ENCODE assay signal across 17 cellular contexts in genomic region chr7:135736586-135737305, GRCh38. TPM values are rescaled to one million over a fixed set of nuclear protein-coding genes. Genes with fewer than 3 reads are reported as not detected.
DNase-seq lines count a peak whose midpoint lies in the region; ATAC-seq and TF ChIP-seq lines count a peak whose summit lies in the region.
"Had no signal": no experiment of that assay in that cellular context is flagged by ENCODE, and none has a peak within 500 bp of the region (broad histone marks: within the 10 kb centered on the region; RNA-seq: fewer than 3 reads in every experiment).

No MANE protein-coding gene starts in this region.

- H3K9ac ChIP-seq in mammary epithelial cell (ENCODE audit: insufficient read depth, low read length), result no peak overlapping the region
- H3K9ac ChIP-seq: BLaER1 treated with 17β-estradiol and CSF1 and Interleukin-3, amounts not matched to agents 10 nM and 100 nM had no signal

- H3K27me3 ChIP-seq in mammary epithelial cell (ENCODE audit: insufficient read depth, low read length) (no peaks in the 10 kb centered on the region), RWPE2 (ENCODE audit: insufficient read depth, poor library complexity, severe bottlenecking) (no peaks in the 10 kb centered on the region), osteoblast (ENCODE audit: insufficient read depth, low read length) (no peaks in the 10 kb centered on the region), sigmoid colon (no peaks in the 10 kb centered on the region)
- H3K27me3 ChIP-seq: BLaER1 treated with 17β-estradiol and CSF1 and Interleukin-3, amounts not matched to agents 10 nM and 100 nM had no signal

- CTCF ChIA-PET in MCF 10A (lab: Yijun Ruan, JAX) (interaction anchor here (0.7 kb wide), 2 partner anchors 21 to 64 kb away, joined by 3 read pairs; no protein-coding TSS in a partner anchor), mammary epithelial cell (lab: Charles Lee; ENCODE audit: low non-redundant PET) (interaction anchor here (0.6 kb wide), 1 partner anchor 11 kb away, joined by 3 read pairs; no protein-coding TSS in a partner anchor)

- H2AFZ ChIP-seq in mammary epithelial cell (ENCODE audit: low read depth, low read length) (no peak overlapping the region), osteoblast (ENCODE audit: low read length) (no peak overlapping the region)

- H3K4me1 ChIP-seq in mammary epithelial cell (ENCODE audit: insufficient read depth, low read length) (no peaks in the 10 kb centered on the region), RWPE2 (ENCODE audit: insufficient read depth, poor library complexity, severe bottlenecking) (no peaks in the 10 kb centered on the region), osteoblast (ENCODE audit: insufficient read depth, low read length) (peaks cover under 1% of the 10 kb centered on the region), sigmoid colon (peaks cover 0 to 3% (median under 1%) of the 10 kb centered on the region in 4 donors)
- H3K4me1 ChIP-seq: BLaER1 treated with 17β-estradiol and CSF1 and Interleukin-3, amounts not matched to agents 10 nM and 100 nM had no signal

- POLR2A ChIA-PET in MCF 10A (lab: Yijun Ruan, JAX), result no interaction called here

- TF ChIP-seq CTCF in MCF 10A (IDR thresholded peaks at IDR 0.05; ENCODE audit: unreplicated experiment) (no peak), mammary epithelial cell (conservative IDR thresholded peaks at IDR 0.05 in 1 of 2, IDR thresholded peaks at IDR 0.05 in 1 of 2; ENCODE audit: extremely low read depth in 1 of 2, insufficient read depth in 1 of 2, low read depth in 1 of 2, low read length in 2 of 2) (no peak), RWPE2 (IDR thresholded peaks at IDR 0.05; ENCODE audit: poor library complexity, severe bottlenecking) (no peak), epithelial cell of esophagus (IDR thresholded peaks at IDR 0.05; ENCODE audit: insufficient read depth, low read depth, low read length, missing control alignments) (no peak), osteoblast (IDR thresholded peaks at IDR 0.05; ENCODE audit: extremely low read depth, low read depth, low read length) (no peak), sigmoid colon (IDR thresholded peaks at IDR 0.05) (no peak)

- H3K4me2 ChIP-seq in mammary epithelial cell (ENCODE audit: insufficient read depth, low read depth, low read length) (no peak overlapping the region), osteoblast (ENCODE audit: insufficient read depth, low read length) (no peak overlapping the region)
- H3K4me2 ChIP-seq: BLaER1 treated with 17β-estradiol and CSF1 and Interleukin-3, amounts not matched to agents 10 nM and 100 nM had no signal

- intact Hi-C loops in MCF 10A (cut with micrococcal nuclease) (no loop called here), mammary epithelial cell (cut with micrococcal nuclease) (no loop called here), sigmoid colon (cut with DNase I) (no loop called here)

- in situ Hi-C loops in mammary epithelial cell (cut with MboI; ENCODE audit: low sequenced_read_pairs in 2 of 2), result no loop called here

- BruUV-seq in MCF 10A (replicated peaks; lab: Mats Ljungman, UMichigan) (no TSS peak), mammary epithelial cell (replicated peaks; lab: Mats Ljungman, UMichigan) (no TSS peak)

- no peak overlapping the region for H3K4me3 ChIP-seq in mammary epithelial cell (replicated peaks in 1 of 3; ENCODE audit: insufficient read depth in 1 of 3, low read depth in 2 of 3, low read length in 3 of 3)
- H3K4me3 ChIP-seq in RWPE2 (ENCODE audit: severe bottlenecking), result no peak overlapping the region
- H3K4me3 ChIP-seq in epithelial cell of esophagus (ENCODE audit: low read length), result no peak overlapping the region
- H3K4me3 ChIP-seq in osteoblast (ENCODE audit: insufficient read depth, low read length), result no peak overlapping the region
- H3K4me3 ChIP-seq in sigmoid colon, result no peak overlapping the region
- H3K4me3 ChIP-seq: BLaER1 treated with 17β-estradiol and CSF1 and Interleukin-3, amounts not matched to agents 10 nM and 100 nM; GM12878 had no signal

- no peaks in the 10 kb centered on the region for H3K27me3 Mint-ChIP-seq in MCF 10A (ENCODE audit: insufficient read depth, unreplicated experiment)

- no peak for TF ChIP-seq POLR2A in sigmoid colon (IDR thresholded peaks at IDR 0.05)

- H3K36me3 Mint-ChIP-seq in MCF 10A (ENCODE audit: insufficient read depth, unreplicated experiment), result no peaks in the 10 kb centered on the region

- H3K9me3 Mint-ChIP-seq in MCF 10A (ENCODE audit: unreplicated experiment), result no peaks in the 10 kb centered on the region
- H3K9me3 Mint-ChIP-seq: CD4-positive, alpha-beta T cell had no signal

- dilution Hi-C loops in mammary epithelial cell (cut with HindIII; ENCODE audit: low sequenced_read_pairs), result no loop called here

- ATAC-seq in RWPE2 (ENCODE audit: low read depth) (peak; percentile 42; the same call in 2 of the 3 replicates), HG02642 (IDR thresholded peaks at IDR 0.05; ENCODE audit: poor library complexity, unreplicated experiment) (no peak), GM21825 (IDR thresholded peaks at IDR 0.05; ENCODE audit: unreplicated experiment) (no peak)
- ATAC-seq: GM12878 had no signal

- no peaks in the 10 kb centered on the region for H3K9me3 ChIP-seq in mammary epithelial cell (replicated peaks; ENCODE audit: insufficient read depth, low read length)
- no peaks in the 10 kb centered on the region for H3K9me3 ChIP-seq in RWPE2 (ENCODE audit: severe bottlenecking)
- no peaks in the 10 kb centered on the region for H3K9me3 ChIP-seq in osteoblast (ENCODE audit: low read depth, low read length)
- H3K9me3 ChIP-seq in sigmoid colon, result no peaks in the 10 kb centered on the region
- H3K9me3 ChIP-seq: BLaER1 treated with 17β-estradiol and CSF1 and Interleukin-3, amounts not matched to agents 10 nM and 100 nM had no signal

- no peak overlapping the region for H3K4me3 Mint-ChIP-seq in MCF 10A (ENCODE audit: unreplicated experiment)
- H3K4me3 Mint-ChIP-seq: CD4-positive, alpha-beta T cell had no signal

- DNase-seq in MCF 10A (ENCODE audit: unreplicated experiment), result peak; percentile 35
- DNase-seq in mammary epithelial cell, result no peak
- DNase-seq in RWPE2 (ENCODE audit: low spot score), result no peak
- peak; percentile 41 for DNase-seq in epithelial cell of esophagus (ENCODE audit: low read depth)
- DNase-seq in osteoblast (ENCODE audit: insufficient read length, low spot score, missing footprints), result no peak
- no peak for DNase-seq in sigmoid colon
- DNase-seq: 8988T; Calu3; CD4-positive, alpha-beta T cell; DMS 273 treated with DMSO at 0.1 percent for 48 hours; GOT3 had no signal

- no peak overlapping the region for H3K27ac ChIP-seq in mammary epithelial cell (ENCODE audit: insufficient read depth, low read depth, low read length)
- H3K27ac ChIP-seq in RWPE2 (ENCODE audit: poor library complexity, severe bottlenecking), result no peak overlapping the region
- peak overlapping the region; percentile 4 for H3K27ac ChIP-seq in osteoblast (ENCODE audit: low read depth, low read length)
- H3K27ac ChIP-seq in sigmoid colon, result no peak overlapping the region
- H3K27ac ChIP-seq: BLaER1 treated with 17β-estradiol and CSF1 and Interleukin-3, amounts not matched to agents 10 nM and 100 nM had no signal

- WGBS in mammary epithelial cell (ENCODE audit: low coverage, missing lambda C conversion rate), result 88% methylated on average over 6 of the region's 6 CpGs
- 85 to 89% methylated on average over 6 of the region's 6 CpGs for WGBS in sigmoid colon, 2 donors

- H3K27ac Mint-ChIP-seq in MCF 10A (ENCODE audit: low read depth, unreplicated experiment), result no peak overlapping the region
- H3K27ac Mint-ChIP-seq: CD4-positive, alpha-beta T cell had no signal

- H3K79me2 ChIP-seq in mammary epithelial cell (ENCODE audit: insufficient read depth, low read length) (no peaks in the 10 kb centered on the region), osteoblast (ENCODE audit: insufficient read depth, low read length) (peaks cover 60% of the 10 kb centered on the region)

- TF ChIP-seq EP300 in sigmoid colon (IDR thresholded peaks at IDR 0.05), result no peak

- no peaks in the 10 kb centered on the region for H3K36me3 ChIP-seq in mammary epithelial cell (ENCODE audit: insufficient read depth, low read length)
- H3K36me3 ChIP-seq in RWPE2 (ENCODE audit: low read depth), result no peaks in the 10 kb centered on the region
- peaks cover 16% of the 10 kb centered on the region for H3K36me3 ChIP-seq in osteoblast (ENCODE audit: insufficient read depth, low read length)
- H3K36me3 ChIP-seq in sigmoid colon, result no peaks in the 10 kb centered on the region
- H3K36me3 ChIP-seq: BLaER1 treated with 17β-estradiol and CSF1 and Interleukin-3, amounts not matched to agents 10 nM and 100 nM had no signal

- H3K4me1 Mint-ChIP-seq in MCF 10A (ENCODE audit: insufficient read depth, unreplicated experiment), result no peaks in the 10 kb centered on the region

- H4K20me1 ChIP-seq in mammary epithelial cell (ENCODE audit: insufficient read depth, low read length) (no peaks in the 10 kb centered on the region), osteoblast (ENCODE audit: insufficient read depth, low read length) (no peaks in the 10 kb centered on the region)
- H4K20me1 ChIP-seq: BLaER1 treated with 17β-estradiol and CSF1 and Interleukin-3, amounts not matched to agents 10 nM and 100 nM had no signal

RNA-seq across cellular contexts. Expression of gene SLC13A4, which starts 8.8 kb away (rescaled TPM):
- total RNA-seq in MCF 10A (2022), result not detected in 2 replicates
- total RNA-seq in mammary epithelial cell, result not detected
- polyA plus RNA-seq in mammary epithelial cell, result 0.06 TPM
- not detected for polyA minus RNA-seq in mammary epithelial cell
- total RNA-seq in osteoblast, result 0.36 and 0.88 TPM in 2 replicates
- under 1 TPM in 1 of 4 donors, not detected in 3; 0.28 TPM for total RNA-seq in sigmoid colon
- under 1 TPM in 2 of 3 donors, not detected in 1; 0.12 to 0.60 TPM for polyA plus RNA-seq in sigmoid colon
- total RNA-seq: Calu3; CD4-positive, alpha-beta T cell; Daoy; GM12878; HT1080 had no signal

RNA-seq across cellular contexts. Expression of gene FAM180A, which starts 11.9 kb away (rescaled TPM):
- 0.17 TPM in 1 of 2 replicates, not detected in the other for total RNA-seq in MCF 10A (2022)
- not detected for total RNA-seq in mammary epithelial cell
- not detected for polyA plus RNA-seq in mammary epithelial cell
- not detected for polyA minus RNA-seq in mammary epithelial cell
- total RNA-seq in osteoblast, result 23.5 and 28.9 TPM in 2 replicates
- total RNA-seq in sigmoid colon, result 1 to 10 TPM in 3 of 4 donors, under 1 TPM in 1; 0.95 to 8.9 (median 6.1) TPM
- 1 to 10 TPM in 1 of 3 donors, under 1 TPM in 1, not detected in 1; 0.60 to 1.8 TPM for polyA plus RNA-seq in sigmoid colon
- total RNA-seq: Calu3; CD4-positive, alpha-beta T cell; Daoy; GM12878; HT1080 had no signal
- polyA plus RNA-seq: GM12878 had no signal

Comparison
In these comparisons a context has a peak if more than half of its experiments do, and no peak if none do; other contexts are left out.
1. DNase-seq: peak in MCF 10A (single experiment) and epithelial cell of esophagus (single experiment); none in mammary epithelial cell (single experiment), RWPE2 (single experiment), osteoblast (single experiment) and sigmoid colon (single experiment).